In genomic region chr20:58651823-58652605, GRCh38 we compare ENCODE assay signal across 8 cellular contexts. TPM values are rescaled to one million over a fixed set of nuclear protein-coding genes. Genes with fewer than 3 reads are reported as not detected.
DNase-seq lines count a peak whose midpoint lies in the region; ATAC-seq and TF ChIP-seq lines count a peak whose summit lies in the region.

No MANE protein-coding gene starts in this region.

- H3K4me1 ChIP-seq in ascending aorta: peaks cover 3 to 43% of the 10 kb centered on the region in 2 donors

- peak overlapping the region; percentile 97 for H3K27ac Mint-ChIP-seq in T-helper 1 cell treated with Interleukin-12 subunit alpha and Interleukin-12 subunit beta and Interleukin-4 antibody, amounts not matched to agents 30 μg/mL and 1 μg/mL, for 36 hours
- H3K27ac Mint-ChIP-seq in progenitor cell of endocrine pancreas: peak overlapping the region; percentile 99

- H3K36me3 Mint-ChIP-seq in T-helper 1 cell treated with Interleukin-12 subunit alpha and Interleukin-12 subunit beta and Interleukin-4 antibody, amounts not matched to agents 30 μg/mL and 1 μg/mL, for 36 hours (ENCODE audit: low read depth): peaks cover 22% of the 10 kb centered on the region
- no peaks in the 10 kb centered on the region for H3K36me3 Mint-ChIP-seq in progenitor cell of endocrine pancreas (ENCODE audit: insufficient read depth)

- TF ChIP-seq CTCF in ascending aorta (IDR thresholded peaks at IDR 0.05) (no peak), progenitor cell of endocrine pancreas (IDR thresholded peaks at IDR 0.05; ENCODE audit: unreplicated experiment) (no peak)

- no peaks in the 10 kb centered on the region for H3K36me3 ChIP-seq in ascending aorta

- no peaks in the 10 kb centered on the region for H3K27me3 Mint-ChIP-seq in T-helper 1 cell treated with Interleukin-12 subunit alpha and Interleukin-12 subunit beta and Interleukin-4 antibody, amounts not matched to agents 30 μg/mL and 1 μg/mL, for 36 hours (ENCODE audit: low read depth)
- H3K27me3 Mint-ChIP-seq in progenitor cell of endocrine pancreas: peaks cover 5% of the 10 kb centered on the region

- intact Hi-C loops in ascending aorta (cut with DNase I): loop anchor here (1.0 to 2.0 kb wide), 6 partner anchors 40 to 415 kb away; partner anchors contain the start of genes NPEPL1, RAB22A and VAPB
- intact Hi-C loops in left ventricle myocardium superior (cut with micrococcal nuclease): loop anchor here (10.0 kb wide), 1 partner anchor 417 kb away; no protein-coding TSS in a partner anchor

- no peaks in the 10 kb centered on the region for H3K9me3 Mint-ChIP-seq in T-helper 1 cell treated with Interleukin-12 subunit alpha and Interleukin-12 subunit beta and Interleukin-4 antibody, amounts not matched to agents 30 μg/mL and 1 μg/mL, for 36 hours
- no peaks in the 10 kb centered on the region for H3K9me3 Mint-ChIP-seq in progenitor cell of endocrine pancreas (ENCODE audit: low read depth)

- peak; percentile 39 for DNase-seq in DMS114 treated with DMSO at 0.1 percent for 48 hours (lab: John Stamatoyannopoulos, UW; ENCODE audit: unreplicated experiment)
- peak; percentile 88 for DNase-seq in Jurkat, Clone E6-1 (ENCODE audit: low read depth, low spot score)
- no peak for DNase-seq in ascending aorta (ENCODE audit: low spot score in 2 of 2)
- peak; percentile 62 for DNase-seq in left ventricle myocardium superior
- DNase-seq in progenitor cell of endocrine pancreas (ENCODE audit: low spot score, unreplicated experiment): no peak
- no peak for DNase-seq in NCI-H2107 treated with DMSO at 0.1 percent for 48 hours (lab: John Stamatoyannopoulos, UW; ENCODE audit: unreplicated experiment)

- ATAC-seq in GM21447 (IDR thresholded peaks at IDR 0.05; ENCODE audit: unreplicated experiment): peak; percentile 58
- ATAC-seq in left ventricle myocardium superior: peak; percentile 38

- peak overlapping the region; percentile 98 for H3K4me3 ChIP-seq in Jurkat, Clone E6-1 (ENCODE audit: low read length)
- peak overlapping the region; percentile 85 to 98 for H3K4me3 ChIP-seq in ascending aorta

- peaks cover 31% of the 10 kb centered on the region for H3K4me1 Mint-ChIP-seq in T-helper 1 cell treated with Interleukin-12 subunit alpha and Interleukin-12 subunit beta and Interleukin-4 antibody, amounts not matched to agents 30 μg/mL and 1 μg/mL, for 36 hours (ENCODE audit: low read depth)
- peaks cover 30% of the 10 kb centered on the region for H3K4me1 Mint-ChIP-seq in progenitor cell of endocrine pancreas (ENCODE audit: low read depth)

- H3K27ac ChIP-seq in ascending aorta: peak overlapping the region; percentile 85 to 93

- no peaks in the 10 kb centered on the region for H3K27me3 ChIP-seq in ascending aorta

- H3K9me3 ChIP-seq in ascending aorta: no peaks in the 10 kb centered on the region

- H3K4me3 Mint-ChIP-seq in T-helper 1 cell treated with Interleukin-12 subunit alpha and Interleukin-12 subunit beta and Interleukin-4 antibody, amounts not matched to agents 30 μg/mL and 1 μg/mL, for 36 hours: peak overlapping the region; percentile 98
- peak overlapping the region; percentile 100 for H3K4me3 Mint-ChIP-seq in progenitor cell of endocrine pancreas (ENCODE audit: low read depth)

RNA-seq across cellular contexts. Expression of gene STX16, which starts 0.9 kb away (rescaled TPM):
- polyA plus RNA-seq in Jurkat, Clone E6-1 (2012; ENCODE audit: insufficient read depth, insufficient read length): 92.4 TPM
- total RNA-seq in ascending aorta (24.7 TPM), left ventricle myocardium superior (24.8 TPM), progenitor cell of endocrine pancreas (78.8 and 85.6 TPM in 2 replicates)

RNA-seq across cellular contexts. Expression of gene NPEPL1, which starts 40.6 kb away (rescaled TPM):
- polyA plus RNA-seq in Jurkat, Clone E6-1 (2012; ENCODE audit: insufficient read depth, insufficient read length): 8.3 TPM
- total RNA-seq in ascending aorta (68.3 TPM), left ventricle myocardium superior (26.4 TPM), progenitor cell of endocrine pancreas (55.4 and 56.3 TPM in 2 replicates)

Comparison
In these comparisons a context has a peak if more than half of its experiments do, and no peak if none do; other contexts are left out.
1. DNase-seq: peak in DMS114 treated with DMSO at 0.1 percent for 48 hours (single experiment), Jurkat, Clone E6-1 (single experiment) and left ventricle myocardium superior (single experiment); none in ascending aorta (0 of 2), progenitor cell of endocrine pancreas (single experiment) and NCI-H2107 treated with DMSO at 0.1 percent for 48 hours (single experiment).